In the genomic region with DNA sequence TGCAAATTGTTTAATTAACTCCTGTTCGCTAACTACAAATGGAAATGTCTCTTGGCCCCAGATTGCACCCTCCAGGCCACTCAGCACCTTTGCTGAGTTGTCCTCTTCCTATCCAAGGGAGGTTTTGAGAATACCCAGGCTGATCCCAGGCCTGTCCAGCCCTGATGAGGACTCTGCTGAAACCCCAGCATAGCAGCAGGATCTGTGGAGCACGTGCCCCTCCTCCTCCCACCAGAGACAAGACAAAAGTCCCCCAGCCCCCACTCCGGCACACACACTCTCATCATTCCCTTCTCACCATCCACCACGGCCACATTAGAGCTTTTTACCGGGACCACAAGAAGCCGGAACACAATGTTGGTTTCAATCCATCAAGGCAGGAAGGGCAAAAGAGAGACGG, we compare ENCODE assay signal across 21 cellular contexts.
A peak's percentile ranks its signal among the peaks of the same experiment; 100 is the strongest.
DNase-seq lines count a peak whose midpoint lies in the region; ATAC-seq and TF ChIP-seq lines count a peak whose summit lies in the region.
"Had no signal": no experiment of that assay in that cellular context is flagged by ENCODE, and none has a peak within 500 bp of the region (broad histone marks: within the 10 kb centered on the region; RNA-seq: fewer than 3 reads in every experiment).

No MANE protein-coding gene starts in this region.

- H3K9ac ChIP-seq in SK-N-SH (no peak overlapping the region), skeletal muscle tissue (ENCODE audit: low read depth in 1 of 3, low read length in 3 of 3) (peak overlapping the region; percentile 33 to 68 (median 51))

- peaks cover 12% of the 10 kb centered on the region for H3F3A ChIP-seq in SK-N-SH (replicated peaks; ENCODE audit: insufficient read depth)

- DNase-seq in SK-N-SH (no peak), lower lobe of right lung (no peak), vagina (ENCODE audit: extremely low spot score in 2 of 2) (no peak), midbrain (lab: John Stamatoyannopoulos, UW) (no peak), left colon (no peak)
- DNase-seq: activated CD4-positive, alpha-beta T cell treated with anti-CD3 and anti-CD28 coated beads, Interleukin-2, amount 50 U/mL, for 1 hour; activated gamma-delta T cell treated with Interleukin-2 at 50 U/mL for 16 hours; GDM1; H9; left lung; naive thymus-derived CD8-positive, alpha-beta T cell; NCI-H1930; NK-92 treated with Interleukin-12 subunit alpha and Interleukin-12 subunit beta, amount 100 ng/mL, for 24 hours; stimulated activated CD4-positive, alpha-beta T cell treated with anti-CD3 and anti-CD28 coated beads, Interleukin-15, amount 100 ng/mL, for 24 hours; SW 1271 had no signal

- peaks cover 48% of the 10 kb centered on the region for H4K20me1 ChIP-seq in SK-N-SH (ENCODE audit: insufficient read depth)

- H3K27ac ChIP-seq in SK-N-SH (ENCODE audit: low read depth in 2 of 2, low read length in 1 of 2), result peak overlapping the region; percentile 19 to 30; a peak in 3 of 4 replicates
- peak overlapping the region; percentile 67 for H3K27ac ChIP-seq in lower lobe of right lung
- peak overlapping the region; percentile 70 for H3K27ac ChIP-seq in skeletal muscle tissue (ENCODE audit: low read depth, low read length)
- H3K27ac ChIP-seq in vagina, result peak overlapping the region; percentile 72
- H3K27ac ChIP-seq: 22Rv1, HL-60 had no signal

- no peaks in the 10 kb centered on the region for H3K9me2 ChIP-seq in SK-N-SH

- H3K27me3 ChIP-seq in SK-N-SH (ENCODE audit: insufficient read depth) (no peaks in the 10 kb centered on the region), lower lobe of right lung (ENCODE audit: low read depth) (no peaks in the 10 kb centered on the region), skeletal muscle tissue (ENCODE audit: control insufficient read depth in 3 of 3, insufficient read depth in 3 of 3, low read length in 3 of 3) (no peaks in the 10 kb centered on the region), vagina (no peaks in the 10 kb centered on the region)
- H3K27me3 ChIP-seq: left lung had no signal

- CTCF ChIA-PET in SK-N-SH (lab: Yijun Ruan, JAX), result interaction anchor here (1.4 to 2.9 kb wide), 3 partner anchors 64 to 135 kb away, joined by 3 to 12 read pairs (median 4); no protein-coding TSS in a partner anchor

- H3K36me3 ChIP-seq in SK-N-SH (replicated peaks in 1 of 2; ENCODE audit: control insufficient read depth in 1 of 2, insufficient read depth in 2 of 2, low read length in 1 of 2), result peaks cover 28% of the 10 kb centered on the region in 2 experiments
- peaks cover 73% of the 10 kb centered on the region for H3K36me3 ChIP-seq in lower lobe of right lung
- H3K36me3 ChIP-seq in skeletal muscle tissue (ENCODE audit: control insufficient read depth in 3 of 3, insufficient read depth in 3 of 3, low read length in 3 of 3), result peaks cover 23 to 42% (median 36%) of the 10 kb centered on the region in 3 donors
- H3K36me3 ChIP-seq in vagina, result peaks cover 0 to 20% of the 10 kb centered on the region in 2 donors

- H3K4me3 ChIP-seq in SK-N-SH (ENCODE audit: low read depth in 2 of 2, low read length in 1 of 2), result no peak overlapping the region
- no peak overlapping the region for H3K4me3 ChIP-seq in lower lobe of right lung
- peak overlapping the region in 1 of 3 donors; percentile 1 for H3K4me3 ChIP-seq in skeletal muscle tissue (ENCODE audit: low read length in 3 of 3)
- no peak overlapping the region for H3K4me3 ChIP-seq in vagina
- H3K4me3 ChIP-seq: left lung had no signal

- no peak for TF ChIP-seq POLR2A in vagina (IDR thresholded peaks at IDR 0.05)

- 96% methylated on average over 7 of the region's 7 CpGs for WGBS in SK-N-SH (ENCODE audit: low lambda C conversion rate)

- H3K9me3 ChIP-seq in SK-N-SH, result no peaks in the 10 kb centered on the region
- no peaks in the 10 kb centered on the region for H3K9me3 ChIP-seq in lower lobe of right lung
- no peaks in the 10 kb centered on the region for H3K9me3 ChIP-seq in skeletal muscle tissue (ENCODE audit: control insufficient read depth in 3 of 3, low read length in 3 of 3)
- no peaks in the 10 kb centered on the region for H3K9me3 ChIP-seq in vagina
- H3K9me3 ChIP-seq: left lung had no signal

- POLR2A ChIA-PET in SK-N-SH (lab: Yijun Ruan, JAX), result no interaction called here

- TF ChIP-seq CTCF in SK-N-SH (IDR thresholded peaks at IDR 0.05) (no peak), lower lobe of right lung (IDR thresholded peaks at IDR 0.05) (no peak), vagina (IDR thresholded peaks at IDR 0.05) (no peak)

- peaks cover 55% of the 10 kb centered on the region for H3K79me2 ChIP-seq in SK-N-SH (ENCODE audit: insufficient read depth)

- peaks cover 38 to 46% of the 10 kb centered on the region in 2 experiments; a peak in 3 of 4 replicates for H3K4me1 ChIP-seq in SK-N-SH (ENCODE audit: control insufficient read depth in 1 of 2, insufficient read depth in 2 of 2, low read depth in 1 of 2, low read length in 1 of 2)
- peaks cover 93% of the 10 kb centered on the region for H3K4me1 ChIP-seq in lower lobe of right lung
- H3K4me1 ChIP-seq in skeletal muscle tissue (ENCODE audit: control insufficient read depth in 3 of 3, insufficient read depth in 3 of 3, low read length in 3 of 3), result peaks cover 89 to 98% (median 94%) of the 10 kb centered on the region in 3 donors
- peaks cover 74% of the 10 kb centered on the region for H3K4me1 ChIP-seq in vagina

- H2AFZ ChIP-seq in SK-N-SH (ENCODE audit: low read depth), result no peak overlapping the region

- TF ChIP-seq EP300 in SK-N-SH (IDR thresholded peaks at IDR 0.05; ENCODE audit: borderline replicate concordance in 1 of 2, low read depth in 1 of 2, low read length in 1 of 2), result no peak

- TF ChIP-seq RAD21 in SK-N-SH (IDR thresholded peaks at IDR 0.05; ENCODE audit: low read length), result no peak

- ATAC-seq in SK-N-SH treated with all-trans-retinoic acid at 6 μM for 48 hours, result no peak
- no peak for ATAC-seq in lower lobe of right lung
- ATAC-seq in GM21717 (IDR thresholded peaks at IDR 0.05; ENCODE audit: unreplicated experiment), result no peak
- no peak for ATAC-seq in left colon
- ATAC-seq: naive thymus-derived CD8-positive, alpha-beta T cell; stimulated activated memory B cell treated with anti-CD40 and anti-IgM and Interleukin-4, amounts not matched to agents 10 μg/mL and 1 μg/mL and 100 μg/mL, for 72 hours had no signal

- intact Hi-C loops in lower lobe of right lung (cut with DNase I) (no loop called here), vagina (cut with DNase I) (no loop called here), left colon (cut with DNase I, micrococcal nuclease) (no loop called here)

- H3K4me2 ChIP-seq in SK-N-SH, result peak overlapping the region; percentile 79; the same call in 1 of the 2 replicates

TF ChIP-seq in SK-N-SH, 30 proteins besides CTCF, POLR2A, EP300 and RAD21 (continues in another document):
- TF ChIP-seq, protein P1, sequence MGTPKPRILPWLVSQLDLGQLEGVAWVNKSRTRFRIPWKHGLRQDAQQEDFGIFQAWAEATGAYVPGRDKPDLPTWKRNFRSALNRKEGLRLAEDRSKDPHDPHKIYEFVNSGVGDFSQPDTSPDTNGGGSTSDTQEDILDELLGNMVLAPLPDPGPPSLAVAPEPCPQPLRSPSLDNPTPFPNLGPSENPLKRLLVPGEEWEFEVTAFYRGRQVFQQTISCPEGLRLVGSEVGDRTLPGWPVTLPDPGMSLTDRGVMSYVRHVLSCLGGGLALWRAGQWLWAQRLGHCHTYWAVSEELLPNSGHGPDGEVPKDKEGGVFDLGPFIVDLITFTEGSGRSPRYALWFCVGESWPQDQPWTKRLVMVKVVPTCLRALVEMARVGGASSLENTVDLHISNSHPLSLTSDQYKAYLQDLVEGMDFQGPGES (IDR thresholded peaks at IDR 0.05; ENCODE audit: low read depth, low read length), result no peak
- no peak for TF ChIP-seq CHD2 (IDR thresholded peaks at IDR 0.05; ENCODE audit: low read length, partially characterized antibody)
- no peak for TF ChIP-seq YY1 (IDR thresholded peaks at IDR 0.05; ENCODE audit: low read depth)
- TF ChIP-seq GATA2 (CRISPR knock-in tag; IDR thresholded peaks at IDR 0.05), result no peak
- no peak for TF ChIP-seq MXI1 (IDR thresholded peaks at IDR 0.05; ENCODE audit: low read depth, low read length)
- no peak for TF ChIP-seq POLR2AphosphoS5 (IDR thresholded peaks at IDR 0.05; ENCODE audit: low read depth, low read length)
- no peak for TF ChIP-seq FOXM1 (IDR thresholded peaks at IDR 0.05; ENCODE audit: low read depth)
- no peak for TF ChIP-seq TAF1 (IDR thresholded peaks at IDR 0.05; ENCODE audit: borderline replicate concordance, low read depth, low read length)

TF ChIP-seq in SK-N-SH treated with all-trans-retinoic acid at 6 μM for 48 hours, 23 proteins besides CTCF, POLR2A, EP300 and RAD21 (continues in another document):
- no peak for TF ChIP-seq BACH2 (CRISPR knock-in tag; IDR thresholded peaks at IDR 0.05; ENCODE audit: borderline replicate concordance)
- TF ChIP-seq, protein P2, sequence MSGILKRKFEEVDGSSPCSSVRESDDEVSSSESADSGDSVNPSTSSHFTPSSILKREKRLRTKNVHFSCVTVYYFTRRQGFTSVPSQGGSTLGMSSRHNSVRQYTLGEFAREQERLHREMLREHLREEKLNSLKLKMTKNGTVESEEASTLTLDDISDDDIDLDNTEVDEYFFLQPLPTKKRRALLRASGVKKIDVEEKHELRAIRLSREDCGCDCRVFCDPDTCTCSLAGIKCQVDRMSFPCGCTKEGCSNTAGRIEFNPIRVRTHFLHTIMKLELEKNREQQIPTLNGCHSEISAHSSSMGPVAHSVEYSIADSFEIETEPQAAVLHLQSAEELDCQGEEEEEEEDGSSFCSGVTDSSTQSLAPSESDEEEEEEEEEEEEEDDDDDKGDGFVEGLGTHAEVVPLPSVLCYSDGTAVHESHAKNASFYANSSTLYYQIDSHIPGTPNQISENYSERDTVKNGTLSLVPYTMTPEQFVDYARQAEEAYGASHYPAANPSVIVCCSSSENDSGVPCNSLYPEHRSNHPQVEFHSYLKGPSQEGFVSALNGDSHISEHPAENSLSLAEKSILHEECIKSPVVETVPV (CRISPR knock-in tag; IDR thresholded peaks at IDR 0.05), result no peak
- TF ChIP-seq, protein P3, sequence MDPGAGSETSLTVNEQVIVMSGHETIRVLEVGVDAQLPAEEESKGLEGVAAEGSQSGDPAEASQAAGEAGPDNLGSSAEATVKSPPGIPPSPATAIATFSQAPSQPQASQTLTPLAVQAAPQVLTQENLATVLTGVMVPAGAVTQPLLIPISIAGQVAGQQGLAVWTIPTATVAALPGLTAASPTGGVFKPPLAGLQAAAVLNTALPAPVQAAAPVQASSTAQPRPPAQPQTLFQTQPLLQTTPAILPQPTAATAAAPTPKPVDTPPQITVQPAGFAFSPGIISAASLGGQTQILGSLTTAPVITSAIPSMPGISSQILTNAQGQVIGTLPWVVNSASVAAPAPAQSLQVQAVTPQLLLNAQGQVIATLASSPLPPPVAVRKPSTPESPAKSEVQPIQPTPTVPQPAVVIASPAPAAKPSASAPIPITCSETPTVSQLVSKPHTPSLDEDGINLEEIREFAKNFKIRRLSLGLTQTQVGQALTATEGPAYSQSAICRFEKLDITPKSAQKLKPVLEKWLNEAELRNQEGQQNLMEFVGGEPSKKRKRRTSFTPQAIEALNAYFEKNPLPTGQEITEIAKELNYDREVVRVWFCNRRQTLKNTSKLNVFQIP (CRISPR knock-in tag; IDR thresholded peaks at IDR 0.05; ENCODE audit: borderline replicate concordance, low read depth), result no peak
- no peak for TF ChIP-seq PPARA (CRISPR knock-in tag; IDR thresholded peaks at IDR 0.05; ENCODE audit: borderline replicate concordance)
- no peak for TF ChIP-seq OSR1 (CRISPR knock-in tag; IDR thresholded peaks at IDR 0.05)
- no peak for TF ChIP-seq ZFP3 (CRISPR knock-in tag; IDR thresholded peaks at IDR 0.05)
- TF ChIP-seq RARB (CRISPR knock-in tag; IDR thresholded peaks at IDR 0.05), result no peak
